8 cellular contexts compared by ENCODE assay signal in the genomic region with DNA sequence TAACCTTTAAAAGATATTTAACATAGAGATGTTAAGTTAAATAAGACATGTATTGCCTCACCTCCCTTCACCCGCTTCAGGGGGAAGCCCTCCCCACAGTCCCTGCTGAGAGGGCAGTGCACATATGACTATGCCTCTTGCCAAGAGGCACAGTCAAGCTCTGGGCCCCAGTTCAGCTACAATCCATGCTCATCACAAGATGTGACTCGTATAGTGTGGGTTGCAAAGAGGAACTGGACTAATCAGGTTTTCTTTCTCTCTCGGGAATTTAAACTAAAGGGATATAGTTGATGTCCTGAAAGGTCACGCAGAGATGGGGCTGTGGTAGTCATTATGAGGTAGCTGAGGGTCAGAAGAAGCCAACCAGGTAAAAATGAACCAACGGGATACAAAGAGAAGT. TPM values are rescaled to one million over a fixed set of nuclear protein-coding genes. Genes with fewer than 3 reads are reported as not detected.
DNase-seq lines count a peak whose midpoint lies in the region; ATAC-seq lines count a peak whose summit lies in the region.

No MANE protein-coding gene starts in this region.

- DNase-seq in Right ventricle myocardium superior (no peak), cardiac septum (ENCODE audit: low spot score) (no peak), SIG-M5 treated with dmso at 0.1 percent for 504 hours (lab: John Stamatoyannopoulos, UW; ENCODE audit: unreplicated experiment) (peak; percentile 81), kidney tubule cell (ENCODE audit: low spot score) (peak; percentile 67), dedifferentiated amniotic fluid mesenchymal stem cell (ENCODE audit: extremely low spot score) (no peak), dermis blood vessel endothelial cell (no peak), NCI-H1092 treated with DMSO at 0.1 percent for 48 hours (lab: John Stamatoyannopoulos, UW) (no peak)

- intact Hi-C loops in Right ventricle myocardium superior (cut with DNase I) (no loop called here), cardiac septum (cut with DNase I) (no loop called here)

- ATAC-seq in Right ventricle myocardium superior (ENCODE audit: poor library complexity) (peak; percentile 72), HG02938 (IDR thresholded peaks at IDR 0.05; ENCODE audit: unreplicated experiment) (peak; percentile 96)

RNA-seq across cellular contexts. Expression of a gene that starts 35.6 kb away (rescaled TPM):
- total RNA-seq in Right ventricle myocardium superior (9.7 TPM), cardiac septum (15.4 TPM), dermis blood vessel endothelial cell (16.1 and 17.4 TPM in 2 replicates)

Comparison
In these comparisons a context has a peak if more than half of its experiments do, and no peak if none do; other contexts are left out.
1. DNase-seq: peak in SIG-M5 treated with dmso at 0.1 percent for 504 hours (single experiment) and kidney tubule cell (single experiment); none in Right ventricle myocardium superior (single experiment), cardiac septum (single experiment), dedifferentiated amniotic fluid mesenchymal stem cell (single experiment), dermis blood vessel endothelial cell (single experiment) and NCI-H1092 treated with DMSO at 0.1 percent for 48 hours (single experiment).